Comparison of ENCODE assay signal across 8 cellular contexts in genomic region chr14:39430762-39431415, GRCh38. TPM values are rescaled to one million over a fixed set of nuclear protein-coding genes. Genes with fewer than 3 reads are reported as not detected.
A peak's percentile ranks its signal among the peaks of the same experiment; 100 is the strongest.
DNase-seq lines count a peak whose midpoint lies in the region; ATAC-seq and TF ChIP-seq lines count a peak whose summit lies in the region.

No MANE protein-coding gene starts in this region.

- H3K4me3 ChIP-seq in A673 (ENCODE audit: low read depth, low read length, poor library complexity, severe bottlenecking) (peak overlapping the region; percentile 89), lung (peak overlapping the region; percentile 100), upper lobe of left lung (peak overlapping the region; percentile 71 to 97 (median 94))

- peak; percentile 25 for DNase-seq in A673 (ENCODE audit: low spot score)
- peak; percentile 16 for DNase-seq in MV-4-11 (lab: John Stamatoyannopoulos, UW)
- no peak for DNase-seq in lung (ENCODE audit: low spot score)
- DNase-seq in upper lobe of left lung: peak in 1 of 2 donors; percentile 74
- no peak for DNase-seq in DMS53 treated with DMSO at 0.1 percent for 48 hours (lab: John Stamatoyannopoulos, UW; ENCODE audit: unreplicated experiment)
- DNase-seq in effector CD4-positive, alpha-beta T cell: no peak

- POLR2A ChIA-PET in A673 (lab: Charles Lee; ENCODE audit: low non-redundant PET): no interaction called here

- CTCF ChIA-PET in A673 (lab: Charles Lee): no interaction called here

- peak; percentile 0 for ATAC-seq in GM18868 (IDR thresholded peaks at IDR 0.05; ENCODE audit: unreplicated experiment)
- no peak for ATAC-seq in lung (ENCODE audit: insufficient read depth, low FRiP score)
- ATAC-seq in upper lobe of left lung (ENCODE audit: low FRiP score in 2 of 2): no peak

- H3K27me3 ChIP-seq in A673 (replicated peaks; ENCODE audit: insufficient read depth, low read depth, low read length, poor library complexity): no peaks in the 10 kb centered on the region
- no peaks in the 10 kb centered on the region for H3K27me3 ChIP-seq in lung (ENCODE audit: control insufficient read depth, insufficient read depth)
- H3K27me3 ChIP-seq in upper lobe of left lung: no peaks in the 10 kb centered on the region

- BruUV-seq in A673 (replicated peaks; lab: Mats Ljungman, UMichigan): TSS peak; percentile 37

- peaks cover 4% of the 10 kb centered on the region for H3K36me3 Mint-ChIP-seq in brain

- H3K27me3 Mint-ChIP-seq in brain: peaks cover 18% of the 10 kb centered on the region

- H3K27ac Mint-ChIP-seq in brain: peak overlapping the region; percentile 43 to 100 (median 94)

- TF ChIP-seq CTCF in A673 (conservative IDR thresholded peaks at IDR 0.05; ENCODE audit: low read depth, low read length) (no peak), brain (conservative IDR thresholded peaks at IDR 0.05) (no peak), lung (IDR thresholded peaks at IDR 0.05; ENCODE audit: control extremely low read depth, extremely low read depth) (no peak), upper lobe of left lung (IDR thresholded peaks at IDR 0.05) (no peak)

- peaks cover 61% of the 10 kb centered on the region for H3K4me1 Mint-ChIP-seq in brain

- WGBS in lung, 2 donors: 6 to 9% methylated on average over 19 of the region's 19 CpGs
- WGBS in upper lobe of left lung, 2 donors: 5 to 10% methylated on average over 19 of the region's 19 CpGs

- TF ChIP-seq EP300 in upper lobe of left lung (IDR thresholded peaks at IDR 0.05): no peak

- H3K9me3 Mint-ChIP-seq in brain: no peaks in the 10 kb centered on the region

- H3K9me3 ChIP-seq in A673 (ENCODE audit: low read depth, low read length, poor library complexity, severe bottlenecking) (no peaks in the 10 kb centered on the region), lung (ENCODE audit: control insufficient read depth in 2 of 2, insufficient read depth in 1 of 2, low read length in 1 of 2) (no peaks in the 10 kb centered on the region), upper lobe of left lung (no peaks in the 10 kb centered on the region)

- peak overlapping the region; percentile 90 to 100 (median 99) for H3K4me3 Mint-ChIP-seq in brain

- H3K36me3 ChIP-seq in A673 (ENCODE audit: insufficient read depth, low read length, poor library complexity, severe bottlenecking) (no peaks in the 10 kb centered on the region), lung (ENCODE audit: control insufficient read depth in 2 of 2, insufficient read depth in 2 of 2, low read length in 2 of 2) (no peaks in the 10 kb centered on the region), upper lobe of left lung (no peaks in the 10 kb centered on the region)

- TF ChIP-seq POLR2A in upper lobe of left lung (IDR thresholded peaks at IDR 0.05): no peak

- intact Hi-C loops in A673 (cut with micrococcal nuclease; ENCODE audit: unreplicated experiment): no loop called here

- H3K4me1 ChIP-seq in A673 (ENCODE audit: insufficient read depth, low read length, poor library complexity, severe bottlenecking): peaks cover 22% of the 10 kb centered on the region
- H3K4me1 ChIP-seq in lung (ENCODE audit: control insufficient read depth in 2 of 2, insufficient read depth in 2 of 2, low read length in 2 of 2): peaks cover 4 to 14% of the 10 kb centered on the region in 2 donors
- H3K4me1 ChIP-seq in upper lobe of left lung: peaks cover 35 to 50% (median 42%) of the 10 kb centered on the region in 4 donors

- H3K27ac ChIP-seq in A673 (ENCODE audit: low read depth, low read length, poor library complexity, severe bottlenecking) (peak overlapping the region; percentile 100), lung (ENCODE audit: low read depth in 1 of 2, low read length in 1 of 2) (peak overlapping the region; percentile 88 to 100), upper lobe of left lung (peak overlapping the region; percentile 98 to 99 (median 98))

RNA-seq across cellular contexts. Expression of gene FBXO33, which starts 1.3 kb away (rescaled TPM):
- total RNA-seq in A673 (2021) (8.6 and 9.5 TPM in 2 replicates), lung (10 to 100 TPM; 11.6 to 17.2 TPM), upper lobe of left lung (10 to 100 TPM; 10.1 to 23.2 (median 14.3) TPM)
- polyA plus RNA-seq in brain (ENCODE audit: insufficient read depth, low read depth, low replicate concordance) (5.1 TPM), lung (1 to 10 TPM; 4.7 to 7.3 TPM)

Comparison
In these comparisons a context has a peak if more than half of its experiments do, and no peak if none do; other contexts are left out.
1. DNase-seq: peak in A673 (single experiment) and MV-4-11 (single experiment); none in lung (single experiment), DMS53 treated with DMSO at 0.1 percent for 48 hours (single experiment) and effector CD4-positive, alpha-beta T cell (single experiment).
2. Peak in every context shown above with its lines, with median percentiles within 50 percentile points of each other: H3K27ac ChIP-seq and H3K4me3 ChIP-seq.